Comparison of ENCODE assay signal across 8 cellular contexts in the genomic region with DNA sequence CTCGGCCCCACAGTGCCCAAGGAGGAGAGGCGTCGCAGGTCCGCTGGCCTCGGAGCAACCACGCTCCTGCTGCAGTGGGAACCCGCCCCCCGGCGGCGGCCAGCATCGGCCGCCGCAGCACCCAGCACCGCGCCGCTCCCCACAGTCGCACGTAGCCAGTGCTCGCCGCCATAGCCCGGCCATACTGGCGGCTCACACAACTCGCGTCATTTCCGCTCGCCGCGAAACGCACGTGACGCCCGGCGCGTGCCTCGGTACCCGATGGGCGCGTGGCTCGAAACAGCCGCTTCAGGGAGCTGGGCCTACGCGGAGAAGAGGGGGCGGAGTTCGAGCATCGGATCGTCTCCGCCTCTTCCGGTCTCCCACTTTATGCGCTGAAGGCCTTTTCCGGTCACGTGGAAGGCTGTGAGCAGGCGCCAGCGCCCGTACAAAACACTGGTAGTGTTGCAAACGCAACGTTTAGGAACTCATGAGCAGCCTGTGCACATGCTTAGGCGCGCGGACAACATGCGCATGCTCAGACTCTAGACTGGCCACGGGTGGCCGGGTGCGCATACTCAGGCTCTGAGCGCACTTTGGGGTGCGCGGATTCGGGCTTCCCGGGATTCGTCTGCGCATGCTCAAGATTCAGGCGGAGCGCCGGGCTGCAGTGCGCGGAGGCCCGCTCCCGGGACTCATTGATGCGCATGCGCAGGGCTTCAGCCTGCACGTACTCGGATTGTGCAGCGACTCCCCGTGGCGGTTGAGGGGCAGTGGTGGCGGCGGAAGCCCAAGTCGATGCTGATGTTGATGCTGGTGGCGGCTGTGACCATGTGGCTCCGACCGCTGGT. TPM values are rescaled to one million over a fixed set of nuclear protein-coding genes. Genes with fewer than 3 reads are reported as not detected.
A peak's percentile ranks its signal among the peaks of the same experiment; 100 is the strongest.
DNase-seq lines count a peak whose midpoint lies in the region; ATAC-seq and TF ChIP-seq lines count a peak whose summit lies in the region.

A gene with protein sequence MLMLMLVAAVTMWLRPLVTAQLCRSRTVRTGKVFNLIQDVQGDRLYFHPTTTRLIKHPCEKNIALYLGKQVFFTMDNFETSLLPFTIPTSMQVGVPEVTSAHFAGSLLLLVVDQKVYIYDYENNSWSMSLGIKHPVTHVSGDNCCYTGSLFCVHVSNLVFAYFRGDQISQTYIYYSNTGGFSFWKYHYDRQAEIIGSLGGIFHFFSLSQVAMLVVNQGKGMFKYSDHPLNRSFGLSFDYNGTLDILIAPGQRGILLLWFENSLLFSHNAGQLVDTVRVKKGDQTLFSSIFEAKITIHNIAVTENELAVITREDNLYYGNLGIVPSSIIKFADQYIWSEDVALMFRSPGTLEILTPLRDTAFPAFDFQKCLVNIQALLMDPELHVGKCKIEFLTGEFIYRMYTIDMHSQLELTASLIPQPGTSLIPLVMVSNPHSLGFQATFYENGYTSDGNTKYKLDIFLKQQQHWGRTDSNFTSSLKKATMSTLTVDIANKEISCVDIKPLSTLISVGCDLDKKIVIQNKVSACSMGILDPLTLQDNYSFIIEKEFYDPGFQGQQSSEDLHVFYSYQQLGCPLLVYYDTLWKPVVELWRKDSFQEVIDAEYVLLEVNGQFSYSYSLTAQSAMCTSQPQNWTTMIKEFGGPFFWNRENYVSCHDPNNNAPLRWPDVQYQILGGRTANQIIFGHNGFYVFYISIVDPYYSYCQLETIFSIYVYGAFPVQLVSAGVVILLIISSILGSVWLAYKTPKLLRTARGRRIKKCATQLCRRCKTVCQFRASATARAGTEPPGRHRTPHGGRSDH (plus strand): TSS at position 677 of the 830 bp plus-strand sequence. CDS start 101 bp downstream, at position 778.
A gene with protein sequence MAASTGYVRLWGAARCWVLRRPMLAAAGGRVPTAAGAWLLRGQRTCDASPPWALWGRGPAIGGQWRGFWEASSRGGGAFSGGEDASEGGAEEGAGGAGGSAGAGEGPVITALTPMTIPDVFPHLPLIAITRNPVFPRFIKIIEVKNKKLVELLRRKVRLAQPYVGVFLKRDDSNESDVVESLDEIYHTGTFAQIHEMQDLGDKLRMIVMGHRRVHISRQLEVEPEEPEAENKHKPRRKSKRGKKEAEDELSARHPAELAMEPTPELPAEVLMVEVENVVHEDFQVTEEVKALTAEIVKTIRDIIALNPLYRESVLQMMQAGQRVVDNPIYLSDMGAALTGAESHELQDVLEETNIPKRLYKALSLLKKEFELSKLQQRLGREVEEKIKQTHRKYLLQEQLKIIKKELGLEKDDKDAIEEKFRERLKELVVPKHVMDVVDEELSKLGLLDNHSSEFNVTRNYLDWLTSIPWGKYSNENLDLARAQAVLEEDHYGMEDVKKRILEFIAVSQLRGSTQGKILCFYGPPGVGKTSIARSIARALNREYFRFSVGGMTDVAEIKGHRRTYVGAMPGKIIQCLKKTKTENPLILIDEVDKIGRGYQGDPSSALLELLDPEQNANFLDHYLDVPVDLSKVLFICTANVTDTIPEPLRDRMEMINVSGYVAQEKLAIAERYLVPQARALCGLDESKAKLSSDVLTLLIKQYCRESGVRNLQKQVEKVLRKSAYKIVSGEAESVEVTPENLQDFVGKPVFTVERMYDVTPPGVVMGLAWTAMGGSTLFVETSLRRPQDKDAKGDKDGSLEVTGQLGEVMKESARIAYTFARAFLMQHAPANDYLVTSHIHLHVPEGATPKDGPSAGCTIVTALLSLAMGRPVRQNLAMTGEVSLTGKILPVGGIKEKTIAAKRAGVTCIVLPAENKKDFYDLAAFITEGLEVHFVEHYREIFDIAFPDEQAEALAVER (minus strand): TSS at position 186 of the 830 bp plus-strand sequence. CDS start 14 bp downstream, at position 172.

- DNase-seq in DMS153 treated with DMSO at 0.1 percent for 48 hours (lab: John Stamatoyannopoulos, UW; ENCODE audit: unreplicated experiment) (peak; percentile 97), IMR-90 (peak; percentile 99), OCI-LY7 (ENCODE audit: low spot score) (peak; percentile 100), activated T-cell treated with anti-CD3 and anti-CD28 coated beads for 48 hours (ENCODE audit: low read depth) (peak; percentile 98), epithelial cell of prostate (ENCODE audit: low read depth, low spot score) (peak; percentile 93), mucosa of descending colon (peak; percentile 99)
- DNase-seq in stimulated activated CD8-positive, alpha-beta memory T cell treated with anti-CD3 and anti-CD28 coated beads, Interleukin-4, amount 100 ng/mL, for 24 hours (ENCODE audit: low read depth): peak; percentile 96

- peak within 1 kb of the TSS; percentile 98 for H4K91ac ChIP-seq in IMR-90 (ENCODE audit: insufficient read depth, low read depth, low read length)

- peak within 1 kb of the TSS; percentile 64 for H2BK20ac ChIP-seq in IMR-90 (ENCODE audit: low read depth, low read length)

- peak within 1 kb of the TSS; percentile 69 for H4K5ac ChIP-seq in IMR-90 (ENCODE audit: low read depth, low read length)

- H3K4me3 ChIP-seq in IMR-90 (ENCODE audit: insufficient read depth, low read depth, low read length): peak within 1 kb of the TSS; percentile 49
- H3K4me3 ChIP-seq in OCI-LY7 (ENCODE audit: low read depth, low read length, poor library complexity, severe bottlenecking): peak within 1 kb of the TSS; percentile 98
- H3K4me3 ChIP-seq in mucosa of descending colon: peak within 1 kb of the TSS; percentile 95

- dilution Hi-C loops in IMR-90 (cut with HindIII; ENCODE audit: low sequenced_read_pairs, unreplicated experiment): no loop called here

- peaks cover 4% of the 10 kb centered on the region for H3K4me1 ChIP-seq in IMR-90 (ENCODE audit: control insufficient read depth, insufficient read depth, low read length)
- H3K4me1 ChIP-seq in OCI-LY7 (ENCODE audit: insufficient read depth, low read length, poor library complexity, severe bottlenecking): peaks cover 26% of the 10 kb centered on the region
- peaks cover 12% of the 10 kb centered on the region for H3K4me1 ChIP-seq in mucosa of descending colon (ENCODE audit: low read depth)

- peak within 1 kb of the TSS; percentile 78 for H2AK5ac ChIP-seq in IMR-90 (ENCODE audit: low read depth, low read length)

- H3K14ac ChIP-seq in IMR-90 (replicated peaks; ENCODE audit: low read depth, low read length): peak within 1 kb of the TSS; percentile 93

- H3K9me3 ChIP-seq in IMR-90 (ENCODE audit: control insufficient read depth, insufficient read depth, low read length) (no peaks in the 10 kb centered on the region), OCI-LY7 (ENCODE audit: low read length) (no peaks in the 10 kb centered on the region), mucosa of descending colon (no peaks in the 10 kb centered on the region)

- peak within 1 kb of the TSS; percentile 71 to 98 for H4K8ac ChIP-seq in IMR-90 (ENCODE audit: low read depth in 2 of 2, low read length in 2 of 2)

- H3K27me3 ChIP-seq in IMR-90 (ENCODE audit: control insufficient read depth, insufficient read depth, low read length): no peaks in the 10 kb centered on the region

- H3K4me2 ChIP-seq in IMR-90 (ENCODE audit: low read depth, low read length): peak within 1 kb of the TSS; percentile 94
- H3K4me2 ChIP-seq in OCI-LY7 (ENCODE audit: low read length): peak within 1 kb of the TSS; percentile 82

- peaks cover 0 to 21% of the 10 kb centered on the region in 2 experiments; a peak in 2 of 4 replicates for H3K79me1 ChIP-seq in IMR-90 (ENCODE audit: low read depth in 1 of 2, low read length in 2 of 2)

- peak within 1 kb of the TSS; percentile 82 for H2BK5ac ChIP-seq in IMR-90 (ENCODE audit: low read depth, low read length, poor library complexity, severe bottlenecking)

- peak within 1 kb of the TSS; percentile 71 for H2BK120ac ChIP-seq in IMR-90 (ENCODE audit: low read depth, low read length)

- H3K18ac ChIP-seq in IMR-90 (ENCODE audit: low read depth, low read length): peak within 1 kb of the TSS; percentile 40

- peak within 1 kb of the TSS; percentile 93 for H3K4ac ChIP-seq in IMR-90 (ENCODE audit: low read depth, low read length)

- H3K56ac ChIP-seq in IMR-90 (ENCODE audit: extremely low read depth, insufficient read depth, low read length): peak within 1 kb of the TSS; percentile 87

- ATAC-seq in GM21528 (IDR thresholded peaks at IDR 0.05; ENCODE audit: low FRiP score, unreplicated experiment) (peak; percentile 76), IMR-90 (ENCODE audit: low read depth) (peak; percentile 91), mucosa of descending colon (peak; percentile 98)

- peak within 1 kb of the TSS; percentile 89 for H3K9ac ChIP-seq in IMR-90 (ENCODE audit: low read depth, low read length)

- TF ChIP-seq RAD21 in IMR-90 (IDR thresholded peaks at IDR 0.05; ENCODE audit: low read length): peak; percentile 46

- CTCF ChIA-PET in IMR-90 (lab: Yijun Ruan, JAX): interaction anchor here (0.6 to 0.9 kb wide), 3 partner anchors 8 to 1780 kb away, joined by 3 to 7 read pairs (median 3); no protein-coding TSS in a partner anchor
- CTCF ChIA-PET in OCI-LY7 (lab: Charles Lee; ENCODE audit: unreplicated experiment): no interaction called here

- peak within 1 kb of the TSS; percentile 86; the same call in 1 of the 3 replicates for H2BK15ac ChIP-seq in IMR-90 (ENCODE audit: low read depth, low read length)

- intact Hi-C loops in IMR-90 (cut with micrococcal nuclease): no loop called here
- intact Hi-C loops in OCI-LY7 (cut with micrococcal nuclease; ENCODE audit: unreplicated experiment): loop anchor here (1.0 to 2.0 kb wide), 4 partner anchors 29 to 71 kb away; a partner anchor contains a TSS
- intact Hi-C loops in mucosa of descending colon (cut with DNase I, micrococcal nuclease): no loop called here

- H3K9me1 ChIP-seq in IMR-90 (ENCODE audit: insufficient read depth, low read length): peaks cover 9% of the 10 kb centered on the region

- H3K9me2 ChIP-seq in OCI-LY7 (ENCODE audit: insufficient read depth, low read length): no peaks in the 10 kb centered on the region

- in situ Hi-C loops in IMR-90 (cut with MboI; ENCODE audit: low sequenced_read_pairs): no loop called here

- peak within 1 kb of the TSS; percentile 81 for H3K27ac ChIP-seq in IMR-90 (ENCODE audit: insufficient read depth, low read length)
- peak within 1 kb of the TSS; percentile 85 for H3K27ac ChIP-seq in OCI-LY7 (ENCODE audit: low read depth, low read length, poor library complexity, severe bottlenecking)
- H3K27ac ChIP-seq in epithelial cell of prostate: peak within 1 kb of the TSS; percentile 99

- H4K20me1 ChIP-seq in IMR-90 (ENCODE audit: insufficient read depth, low read length): peaks cover 30% of the 10 kb centered on the region
- 0 out of 2 replicates have a peak, but pooled peaks cover 8% of the 10 kb centered on the region for H4K20me1 ChIP-seq in OCI-LY7 (ENCODE audit: insufficient read depth, low read length)

- peak within 1 kb of the TSS; percentile 100 for H2AFZ ChIP-seq in IMR-90 (replicated peaks; ENCODE audit: low read length, poor library complexity)
- H2AFZ ChIP-seq in OCI-LY7 (ENCODE audit: low read length): peak within 1 kb of the TSS; percentile 59; the same call in 1 of the 2 replicates

- peak within 1 kb of the TSS; percentile 89 for H3K23ac ChIP-seq in IMR-90 (ENCODE audit: low read depth, low read length)

- H2AK9ac ChIP-seq in IMR-90 (replicated peaks; ENCODE audit: low read depth, low read length, poor library complexity): peak within 1 kb of the TSS; percentile 94

- BruUV-seq in IMR-90 (replicated peaks; lab: Mats Ljungman, UMichigan): no TSS peak
- BruUV-seq in OCI-LY7 (replicated peaks; lab: Mats Ljungman, UMichigan): no TSS peak

- H3K36me3 ChIP-seq in IMR-90 (ENCODE audit: control insufficient read depth, insufficient read depth, low read length) (peaks cover 6% of the 10 kb centered on the region), OCI-LY7 (ENCODE audit: insufficient read depth, low read length) (peaks cover 38% of the 10 kb centered on the region), mucosa of descending colon (ENCODE audit: low read depth) (no peaks in the 10 kb centered on the region)

- 0% methylated on average over 54 of the region's 90 CpGs; no CpG with 5 or more reads in 1 of the 2 experiments for WGBS in IMR-90 (ENCODE audit: extremely low coverage in 2 of 2, insufficient read length in 1 of 2), 2 experiments

- TF ChIP-seq CTCF in IMR-90 (conservative IDR thresholded peaks at IDR 0.05; ENCODE audit: low read depth, low read length) (peak; percentile 97), OCI-LY7 (conservative IDR thresholded peaks at IDR 0.05; ENCODE audit: low read length) (peak; percentile 86), mucosa of descending colon (IDR thresholded peaks at IDR 0.05) (peak; percentile 90)

- TF ChIP-seq POLR2A in IMR-90 (IDR thresholded peaks at IDR 0.05; ENCODE audit: low read depth, low read length): peak; percentile 96

- H3K79me2 ChIP-seq in OCI-LY7 (ENCODE audit: insufficient read depth, low read depth, low read length): peaks cover 47% of the 10 kb centered on the region

- POLR2A ChIA-PET in IMR-90 (lab: Charles Lee; ENCODE audit: unreplicated experiment) (interaction anchor here (1.0 kb wide), 1 partner anchor 34 kb away, joined by 5 read pairs; no protein-coding TSS in a partner anchor), OCI-LY7 (lab: Charles Lee) (interaction anchor here (0.5 to 2.7 kb wide), 4 partner anchors 31 to 518 kb away, joined by 3 to 8 read pairs (median 5); a partner anchor contains a TSS)

RNA-seq across cellular contexts. Expression of the first gene that starts in this region (rescaled TPM):
- total RNA-seq in IMR-90 (2012; rRNA removed): not detected in 2 replicates
- polyA plus RNA-seq in IMR-90 (2012; rRNA removed): not detected in 2 replicates
- not detected in 2 replicates for polyA plus RNA-seq in IMR-90 (2012; cell fraction: cytosol; rRNA removed)
- not detected in 2 replicates for polyA plus RNA-seq in IMR-90 (2012; cell fraction: nucleus; rRNA removed; ENCODE audit: low replicate concordance)
- total RNA-seq in OCI-LY7 (2014; rRNA removed; shearing (Covaris generic)): not detected in 2 replicates
- total RNA-seq in OCI-LY7 (2022): 0.26 TPM in 1 of 2 replicates, not detected in the other
- total RNA-seq in mucosa of descending colon: not detected

RNA-seq across cellular contexts. Expression of the second gene that starts in this region (rescaled TPM):
- total RNA-seq in IMR-90 (2012; rRNA removed): 64.2 and 70.3 TPM in 2 replicates
- polyA plus RNA-seq in IMR-90 (2012; rRNA removed): 90.9 and 93.2 TPM in 2 replicates
- 75.7 and 144 TPM in 2 replicates for polyA plus RNA-seq in IMR-90 (2012; cell fraction: cytosol; rRNA removed)
- polyA plus RNA-seq in IMR-90 (2012; cell fraction: nucleus; rRNA removed; ENCODE audit: low replicate concordance): 158 and 371 TPM in 2 replicates
- total RNA-seq in OCI-LY7 (2014; rRNA removed; shearing (Covaris generic)): 170 and 191 TPM in 2 replicates
- 248 and 280 TPM in 2 replicates for total RNA-seq in OCI-LY7 (2022)
- total RNA-seq in mucosa of descending colon: 10 to 100 TPM; 55.9 to 63.0 (median 55.9) TPM

Comparison
In these comparisons a context has a peak if more than half of its experiments do, and no peak if none do; other contexts are left out.
1. Peak in every context shown above with its lines: DNase-seq, ATAC-seq, H3K4me3 ChIP-seq and H3K27ac ChIP-seq.